In the genomic region with DNA sequence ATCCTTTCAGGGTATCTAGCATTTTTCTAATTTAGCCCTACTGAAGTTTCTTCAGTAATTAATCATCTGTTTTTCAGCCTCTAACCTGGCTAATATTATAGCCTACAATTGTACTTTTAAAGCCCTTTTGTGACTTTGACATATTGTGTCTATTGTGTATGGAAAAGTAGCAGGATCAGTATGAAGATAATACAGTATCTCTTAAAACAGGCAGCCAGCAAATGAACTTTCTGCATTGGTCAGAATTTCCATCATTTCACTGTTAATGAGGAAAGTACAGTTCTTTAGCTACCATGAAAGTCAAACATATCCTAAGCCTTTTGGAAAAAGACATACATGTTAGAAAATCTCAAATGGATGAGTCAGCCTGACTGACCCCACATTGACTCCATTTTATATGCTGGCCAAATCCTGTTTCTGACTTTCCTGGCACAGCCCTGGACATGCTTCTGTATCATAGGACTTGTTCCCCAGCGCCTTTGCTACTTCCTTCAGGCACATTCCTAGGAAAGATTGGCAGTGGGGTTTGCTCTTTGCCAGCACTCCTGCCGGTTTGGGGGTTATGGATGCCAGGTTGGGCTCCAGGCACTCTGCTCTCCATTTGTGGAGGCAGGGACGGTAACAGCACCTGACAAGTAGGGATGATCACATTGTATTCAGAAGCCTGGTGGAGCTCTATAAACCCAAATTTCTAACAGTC, we compare ENCODE assay signal across 9 cellular contexts. TPM values are rescaled to one million over a fixed set of nuclear protein-coding genes. Genes with fewer than 3 reads are reported as not detected.
DNase-seq lines count a peak whose midpoint lies in the region; ATAC-seq and TF ChIP-seq lines count a peak whose summit lies in the region.
"Had no signal": no experiment of that assay in that cellular context is flagged by ENCODE, and none has a peak within 500 bp of the region (broad histone marks: within the 10 kb centered on the region; RNA-seq: fewer than 3 reads in every experiment).

No MANE protein-coding gene starts in this region.

- 53 to 62% (median 58%) methylated on average over 2 to 3 of the region's 3 CpGs for WGBS in adrenal gland, 4 donors

- peaks cover 36% of the 10 kb centered on the region for H3K36me3 Mint-ChIP-seq in T-helper 2 cell treated with Interferon-gamma antibody and Interleukin-4, amounts not matched to agents 5 μg/mL and 100 μg/mL, for 36 hours (ENCODE audit: low read depth)

- no peaks in the 10 kb centered on the region for H3K27me3 Mint-ChIP-seq in T-helper 2 cell treated with Interferon-gamma antibody and Interleukin-4, amounts not matched to agents 5 μg/mL and 100 μg/mL, for 36 hours (ENCODE audit: low read depth)

- H3K4me1 ChIP-seq in adrenal gland (replicated peaks in 1 of 2) (peaks cover 18 to 41% of the 10 kb centered on the region in 2 donors), right atrium auricular region (peaks cover 0 to 63% of the 10 kb centered on the region in 2 donors), thoracic aorta (ENCODE audit: control insufficient read depth in 1 of 2, low read depth in 2 of 2) (peaks cover 37 to 90% of the 10 kb centered on the region in 2 donors)

- H3K36me3 ChIP-seq in adrenal gland (replicated peaks in 1 of 2) (no peaks in the 10 kb centered on the region), right atrium auricular region (no peaks in the 10 kb centered on the region), thoracic aorta (no peaks in the 10 kb centered on the region)

- intact Hi-C loops in adrenal gland (cut with DNase I), result no loop called here

- ATAC-seq in thoracic aorta (ENCODE audit: insufficient number of reproducible peaks, low FRiP score, low read depth) (no peak), HG03457 (IDR thresholded peaks at IDR 0.05; ENCODE audit: unreplicated experiment) (no peak), HG02840 (IDR thresholded peaks at IDR 0.05; ENCODE audit: low FRiP score, unreplicated experiment) (no peak), GM18873 (IDR thresholded peaks at IDR 0.05; ENCODE audit: low FRiP score, unreplicated experiment) (no peak)

- H3K4me3 Mint-ChIP-seq in T-helper 2 cell treated with Interferon-gamma antibody and Interleukin-4, amounts not matched to agents 5 μg/mL and 100 μg/mL, for 36 hours, result peak overlapping the region; percentile 43

- H3K27me3 ChIP-seq in adrenal gland (no peaks in the 10 kb centered on the region), right atrium auricular region (no peaks in the 10 kb centered on the region), thoracic aorta (replicated peaks; ENCODE audit: insufficient read depth) (no peaks in the 10 kb centered on the region)

- no peaks in the 10 kb centered on the region for H3K9me3 Mint-ChIP-seq in T-helper 2 cell treated with Interferon-gamma antibody and Interleukin-4, amounts not matched to agents 5 μg/mL and 100 μg/mL, for 36 hours

- no peaks in the 10 kb centered on the region for H3K9me3 ChIP-seq in adrenal gland (replicated peaks in 1 of 3)
- H3K9me3 ChIP-seq in right atrium auricular region, result no peaks in the 10 kb centered on the region
- no peaks in the 10 kb centered on the region for H3K9me3 ChIP-seq in thoracic aorta

- H3K27ac Mint-ChIP-seq in T-helper 2 cell treated with Interferon-gamma antibody and Interleukin-4, amounts not matched to agents 5 μg/mL and 100 μg/mL, for 36 hours, result peak overlapping the region; percentile 67

- DNase-seq in T-helper 2 cell treated with Interferon-gamma antibody and Interleukin-4, amounts not matched to agents 5 μg/mL and 100 μg/mL, for 36 hours (ENCODE audit: low spot score), result no peak
- DNase-seq in T-helper 2 cell (no peak), adrenal gland (peak; percentile 28 to 71 (median 44)), right atrium auricular region (ENCODE audit: low spot score) (no peak), thoracic aorta (ENCODE audit: low spot score) (peak; percentile 14)
- DNase-seq: effector memory CD4-positive, alpha-beta T cell had no signal

- peaks cover 60% of the 10 kb centered on the region for H3K4me1 Mint-ChIP-seq in T-helper 2 cell treated with Interferon-gamma antibody and Interleukin-4, amounts not matched to agents 5 μg/mL and 100 μg/mL, for 36 hours (ENCODE audit: low read depth)

- no peak overlapping the region for H3K4me3 ChIP-seq in adrenal gland
- H3K4me3 ChIP-seq in right atrium auricular region, result no peak overlapping the region
- H3K4me3 ChIP-seq in thoracic aorta, result no peak overlapping the region

- no peak for TF ChIP-seq POLR2A in adrenal gland (IDR thresholded peaks at IDR 0.05)

- H3K27ac ChIP-seq in adrenal gland (peak overlapping the region in 3 of 5 donors; percentile 50 to 65 (median 57)), right atrium auricular region (peak overlapping the region; percentile 57), thoracic aorta (peak overlapping the region; percentile 57 to 72)

- no peak for TF ChIP-seq CTCF in adrenal gland (IDR thresholded peaks at IDR 0.05)
- TF ChIP-seq CTCF in right atrium auricular region (IDR thresholded peaks at IDR 0.05), result no peak
- no peak for TF ChIP-seq CTCF in thoracic aorta (IDR thresholded peaks at IDR 0.05)

RNA-seq across cellular contexts. Expression of a gene that starts 43.6 kb away (rescaled TPM):
- total RNA-seq in adrenal gland (10 to 100 TPM; 21.2 to 58.8 (median 38.5) TPM), right atrium auricular region (10 to 100 TPM; 19.7 to 21.2 TPM), thoracic aorta (10 to 100 TPM; 17.3 to 35.4 TPM)
- polyA plus RNA-seq in adrenal gland, result 10 to 100 TPM; 19.6 to 96.6 (median 21.2) TPM

Comparison
In these comparisons a context has a peak if more than half of its experiments do, and no peak if none do; other contexts are left out.
1. DNase-seq: peak in adrenal gland (7 of 7) and thoracic aorta (single experiment); none in T-helper 2 cell treated with Interferon-gamma antibody and Interleukin-4, amounts not matched to agents 5 μg/mL and 100 μg/mL, for 36 hours (single experiment), T-helper 2 cell (0 of 5) and right atrium auricular region (single experiment).
2. Peak in every context shown above with its lines, with median percentiles within 50 percentile points of each other: H3K27ac ChIP-seq.